8 cellular contexts compared by ENCODE assay signal in genomic region chr11:72111803-72112540, GRCh38. TPM values are rescaled to one million over a fixed set of nuclear protein-coding genes. Genes with fewer than 3 reads are reported as not detected.
DNase-seq lines count a peak whose midpoint lies in the region; ATAC-seq and TF ChIP-seq lines count a peak whose summit lies in the region.

No MANE protein-coding gene starts in this region.

- intact Hi-C loops in CD4-positive, alpha-beta memory T cell (cut with micrococcal nuclease): loop anchor here (1.0 to 2.0 kb wide), 6 partner anchors 9 to 184 kb away; partner anchors contain the start of genes LAMTOR1, LRRC51, NUMA1 and XNDC1N

- H3K4me1 ChIP-seq in CD4-positive, alpha-beta memory T cell (ENCODE audit: insufficient read depth, low read length): peaks cover 18% of the 10 kb centered on the region
- no peaks in the 10 kb centered on the region for H3K4me1 ChIP-seq in lung (ENCODE audit: control insufficient read depth in 2 of 2, insufficient read depth in 2 of 2, low read length in 2 of 2)

- peak overlapping the region; percentile 98 to 100 (median 99) for H3K27ac Mint-ChIP-seq in CD4-positive, alpha-beta memory T cell

- CTCF ChIA-PET in CD4-positive, alpha-beta memory T cell (lab: Charles Lee; ENCODE audit: partially characterized antibody): interaction anchor here (0.8 to 3.5 kb wide), 7 partner anchors 8 to 111 kb away, joined by 3 to 11 read pairs (median 5); no protein-coding TSS in a partner anchor

- H3K9me3 Mint-ChIP-seq in CD4-positive, alpha-beta memory T cell: no peaks in the 10 kb centered on the region

- no peak for TF ChIP-seq CTCF in lung (IDR thresholded peaks at IDR 0.05; ENCODE audit: control extremely low read depth, extremely low read depth)

- peaks cover 2 to 3% of the 10 kb centered on the region in 2 donors for H3K27me3 Mint-ChIP-seq in CD4-positive, alpha-beta memory T cell

- peaks cover 15 to 34% (median 23%) of the 10 kb centered on the region in 4 donors for H3K4me1 Mint-ChIP-seq in CD4-positive, alpha-beta memory T cell

- peaks cover 16 to 21% of the 10 kb centered on the region in 2 donors for H3K36me3 Mint-ChIP-seq in CD4-positive, alpha-beta memory T cell

- H3K4me3 ChIP-seq in CD4-positive, alpha-beta memory T cell (ENCODE audit: low read length in 2 of 2): peak overlapping the region; percentile 79 to 97
- peak overlapping the region; percentile 51 for H3K4me3 ChIP-seq in lung

- no peaks in the 10 kb centered on the region for H3K36me3 ChIP-seq in CD4-positive, alpha-beta memory T cell (ENCODE audit: insufficient read depth, low read length)
- H3K36me3 ChIP-seq in lung (ENCODE audit: control insufficient read depth in 2 of 2, insufficient read depth in 2 of 2, low read length in 2 of 2): peaks cover 0 to 7% of the 10 kb centered on the region in 2 donors

- H3K9me3 ChIP-seq in CD4-positive, alpha-beta memory T cell (ENCODE audit: control insufficient read depth in 1 of 2, low read length in 2 of 2): no peaks in the 10 kb centered on the region
- H3K9me3 ChIP-seq in lung (ENCODE audit: control insufficient read depth in 2 of 2, insufficient read depth in 1 of 2, low read length in 1 of 2): no peaks in the 10 kb centered on the region

- H3K27ac ChIP-seq in CD4-positive, alpha-beta memory T cell (ENCODE audit: low read depth, low read length): peak overlapping the region; percentile 97
- H3K27ac ChIP-seq in lung (ENCODE audit: low read depth in 1 of 2, low read length in 1 of 2): peak overlapping the region; percentile 97

- H3K4me3 Mint-ChIP-seq in CD4-positive, alpha-beta memory T cell: peak overlapping the region; percentile 96 to 99 (median 97)

- no peaks in the 10 kb centered on the region for H3K27me3 ChIP-seq in CD4-positive, alpha-beta memory T cell (ENCODE audit: insufficient read depth, low read length)
- H3K27me3 ChIP-seq in lung (ENCODE audit: control insufficient read depth, insufficient read depth): no peaks in the 10 kb centered on the region

- POLR2A ChIA-PET in CD4-positive, alpha-beta memory T cell (lab: Charles Lee; ENCODE audit: partially characterized antibody): interaction anchor here (1.0 to 3.9 kb wide), 20 partner anchors 11 to 682 kb away, joined by 3 to 64 read pairs (median 6); partner anchors contain the start of genes IL18BP, INPPL1, LAMTOR1 and RNF121

- DNase-seq in CD4-positive, alpha-beta memory T cell: peak in 4 of 5 donors; percentile 93 to 95 (median 94)
- peak; percentile 99 for DNase-seq in NCI-H748 treated with DMSO at 0.1 percent for 48 hours (lab: John Stamatoyannopoulos, UW)
- peak; percentile 83 to 91 for DNase-seq in activated CD4-positive, alpha-beta T cell treated with anti-CD3 and anti-CD28 coated beads, Interleukin-2, amount 50 U/mL, for 48 hours
- peak; percentile 79 for DNase-seq in effector CD8-positive, alpha-beta T cell (lab: John Stamatoyannopoulos, UW)
- peak; percentile 96 for DNase-seq in lung (ENCODE audit: low spot score)
- DNase-seq in stimulated activated CD4-positive, alpha-beta T cell treated with anti-CD3 and anti-CD28 coated beads, TNF-alpha, amount 100 ng/mL, for 4 hours (ENCODE audit: low read depth in 3 of 3): peak in 2 of 3 experiments; percentile 68 to 73

- peak; percentile 83 for ATAC-seq in GM19397 (IDR thresholded peaks at IDR 0.05; ENCODE audit: unreplicated experiment)
- peak; percentile 79 for ATAC-seq in HG03565 (IDR thresholded peaks at IDR 0.05; ENCODE audit: unreplicated experiment)
- peak; percentile 93 for ATAC-seq in lung (ENCODE audit: insufficient read depth, low FRiP score)

- WGBS in lung, 2 donors: 1 to 2% methylated on average over 29 of the region's 29 CpGs

RNA-seq across cellular contexts. Expression of gene ANAPC15, which starts 0.5 kb away (rescaled TPM):
- total RNA-seq in CD4-positive, alpha-beta memory T cell: 10 to 100 TPM; 38.6 to 40.2 TPM
- 100 to 1,000 TPM in 1 of 2 donors, 10 to 100 TPM in 1; 84.5 to 105 TPM for polyA plus RNA-seq in CD4-positive, alpha-beta memory T cell
- total RNA-seq in lung: 10 to 100 TPM; 11.3 to 45.4 TPM
- polyA plus RNA-seq in lung: 10 to 100 TPM; 50.4 to 72.0 TPM

RNA-seq across cellular contexts. Expression of gene TOMT, which starts 6.2 kb away (rescaled TPM):
- total RNA-seq in CD4-positive, alpha-beta memory T cell: not detected
- not detected for polyA plus RNA-seq in CD4-positive, alpha-beta memory T cell
- total RNA-seq in lung: not detected
- polyA plus RNA-seq in lung: not detected

RNA-seq across cellular contexts. Expression of gene LAMTOR1, which starts 8.9 kb away (rescaled TPM):
- 10 to 100 TPM; 66.8 to 68.6 TPM for total RNA-seq in CD4-positive, alpha-beta memory T cell
- polyA plus RNA-seq in CD4-positive, alpha-beta memory T cell: 100 to 1,000 TPM in 1 of 2 donors, 10 to 100 TPM in 1; 77.5 to 105 TPM
- 100 to 1,000 TPM in 1 of 2 donors, 10 to 100 TPM in 1; 51.2 to 117 TPM for total RNA-seq in lung
- polyA plus RNA-seq in lung: 100 to 1,000 TPM; 104 to 231 TPM

RNA-seq across cellular contexts. Expression of gene FOLR3, which starts 23.6 kb away (rescaled TPM):
- total RNA-seq in CD4-positive, alpha-beta memory T cell: not detected
- polyA plus RNA-seq in CD4-positive, alpha-beta memory T cell: not detected
- total RNA-seq in lung: 1 to 10 TPM; 5.1 to 6.5 TPM
- polyA plus RNA-seq in lung: 10 to 100 TPM in 1 of 2 donors, 1 to 10 TPM in 1; 1.1 to 14.0 TPM

RNA-seq across cellular contexts. Expression of gene LRRC51, which starts 31.3 kb away (rescaled TPM):
- total RNA-seq in CD4-positive, alpha-beta memory T cell: 1 to 10 TPM; 4.2 to 4.5 TPM
- polyA plus RNA-seq in CD4-positive, alpha-beta memory T cell: 1 to 10 TPM; 4.0 to 5.3 TPM
- 10 to 100 TPM; 28.7 to 29.6 TPM for total RNA-seq in lung
- polyA plus RNA-seq in lung: 10 to 100 TPM; 10.4 to 10.9 TPM

Comparison
In these comparisons a context has a peak if more than half of its experiments do, and no peak if none do; other contexts are left out.
1. Peak in every context shown above with its lines: DNase-seq, ATAC-seq, H3K4me3 ChIP-seq and H3K27ac ChIP-seq.